ENCODE assay signal across 20 cellular contexts in the genomic region with DNA sequence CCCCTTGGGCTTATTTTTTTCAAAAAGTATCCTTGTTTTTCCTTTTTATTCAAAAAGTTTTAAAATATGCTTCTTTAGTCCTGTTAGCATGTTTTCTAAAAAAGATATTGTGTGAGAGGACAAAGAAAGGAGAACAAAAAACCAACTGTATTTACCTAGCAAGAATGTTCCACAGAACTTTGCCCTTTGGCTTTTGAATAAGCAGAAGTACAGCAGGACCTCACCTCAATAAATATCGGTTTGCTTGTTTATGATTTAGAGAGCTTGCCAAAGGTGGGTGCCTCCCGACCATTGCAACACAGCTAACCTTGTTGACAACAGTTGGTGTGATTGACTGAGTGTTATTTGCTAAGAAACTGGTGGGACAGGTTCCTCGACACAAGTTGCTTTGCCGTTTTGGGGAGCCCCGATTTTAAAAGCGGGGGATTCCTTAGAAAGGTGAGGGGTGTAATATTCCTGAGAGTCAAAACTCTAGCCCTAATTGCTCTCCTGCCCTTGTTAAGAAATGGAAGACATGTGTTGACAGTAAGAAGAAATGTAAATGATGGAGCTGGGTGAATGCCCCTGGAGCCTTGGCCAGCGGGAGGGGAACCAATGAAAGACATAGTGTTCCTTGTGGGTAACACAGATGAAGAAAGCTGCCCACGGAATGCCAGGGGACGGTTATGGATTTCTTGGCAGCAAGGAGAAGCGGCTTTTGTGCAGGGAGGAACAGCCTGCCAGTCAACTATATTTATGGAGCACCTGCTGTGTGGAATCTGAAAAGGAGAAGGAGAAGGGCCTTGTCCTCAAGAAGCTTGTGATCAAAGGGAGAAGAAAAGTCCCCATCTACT. TPM values are rescaled to one million over a fixed set of nuclear protein-coding genes. Genes with fewer than 3 reads are reported as not detected.
A peak's percentile ranks its signal among the peaks of the same experiment; 100 is the strongest.
DNase-seq lines count a peak whose midpoint lies in the region; ATAC-seq, FAIRE-seq and TF ChIP-seq lines count a peak whose summit lies in the region.
"Had no signal": no experiment of that assay in that cellular context is flagged by ENCODE, and none has a peak within 500 bp of the region (broad histone marks: within the 10 kb centered on the region; RNA-seq: fewer than 3 reads in every experiment).

No MANE protein-coding gene starts in this region.

- H3K27me3 ChIP-seq in bronchial epithelial cell (ENCODE audit: control insufficient read depth, insufficient read depth, low read length), result no peaks in the 10 kb centered on the region
- H3K27me3 ChIP-seq: adrenal gland had no signal

- peaks cover 11 to 39% of the 10 kb centered on the region in 2 donors for H3K27me3 Mint-ChIP-seq in effector memory CD8-positive, alpha-beta T cell

- H3K9me3 Mint-ChIP-seq in effector memory CD8-positive, alpha-beta T cell, result no peaks in the 10 kb centered on the region
- H3K9me3 Mint-ChIP-seq: H9, IgD-negative memory B cell had no signal

- peak overlapping the region; percentile 95 for H3K27ac ChIP-seq in C4-2B
- H3K27ac ChIP-seq: adrenal gland had no signal

- H3K36me3 ChIP-seq in bronchial epithelial cell (ENCODE audit: control insufficient read depth, insufficient read depth, low read length), result no peaks in the 10 kb centered on the region
- H3K36me3 ChIP-seq: adrenal gland had no signal

- no peak overlapping the region for H3K4me3 ChIP-seq in bronchial epithelial cell (ENCODE audit: low read depth, low read length)
- H3K4me3 ChIP-seq: adrenal gland, skin epidermis had no signal

- no peak overlapping the region for H3K27ac Mint-ChIP-seq in effector memory CD8-positive, alpha-beta T cell
- H3K27ac Mint-ChIP-seq: activated CD8-positive, alpha-beta T cell treated with anti-CD3 and anti-CD28 coated beads, Interleukin-2, amount 10 ng/mL, durations not matched to agents 7 days and 5 days; H9 had no signal

- TF ChIP-seq CTCF in C4-2B (conservative IDR thresholded peaks at IDR 0.05) (no peak), bronchial epithelial cell (IDR thresholded peaks at IDR 0.05; ENCODE audit: insufficient read depth, low read length, severe bottlenecking) (no peak)

- H3K4me3 Mint-ChIP-seq in effector memory CD8-positive, alpha-beta T cell, result no peak overlapping the region
- H3K4me3 Mint-ChIP-seq: activated CD8-positive, alpha-beta T cell treated with anti-CD3 and anti-CD28 coated beads, Interleukin-2, amount 10 ng/mL, durations not matched to agents 7 days and 5 days; H9; IgD-negative memory B cell had no signal

- peaks cover 0 to 2% of the 10 kb centered on the region in 2 donors for H3K4me1 Mint-ChIP-seq in effector memory CD8-positive, alpha-beta T cell (ENCODE audit: low read depth in 2 of 2)

- no peaks in the 10 kb centered on the region for H3K36me3 Mint-ChIP-seq in effector memory CD8-positive, alpha-beta T cell (ENCODE audit: insufficient read depth)

- ATAC-seq in HG03108 (IDR thresholded peaks at IDR 0.05; ENCODE audit: unreplicated experiment), result no peak
- no peak for ATAC-seq in effector memory CD8-positive, alpha-beta T cell (replicated peaks)
- ATAC-seq: activated CD8-positive, alpha-beta T cell treated with anti-CD3 and anti-CD28 coated beads, Interleukin-2, amount 10 ng/mL, durations not matched to agents 7 days and 5 days; SK-N-SH treated with all-trans-retinoic acid at 6 μM for 48 hours had no signal

- peak; percentile 87 for DNase-seq in LoVo (ENCODE audit: low spot score)
- peak; percentile 40 for DNase-seq in bronchial epithelial cell (ENCODE audit: low read depth)
- DNase-seq in myocyte (ENCODE audit: low read depth), result peak; percentile 50
- no peak for DNase-seq in DMS79 (lab: John Stamatoyannopoulos, UW)
- DNase-seq in NCI-H2081 treated with DMSO at 0.1 percent for 48 hours (lab: John Stamatoyannopoulos, UW), result no peak
- DNase-seq in effector memory CD8-positive, alpha-beta T cell, result no peak
- DNase-seq: activated CD8-positive, alpha-beta T cell treated with anti-CD3 and anti-CD28 coated beads, Interleukin-2, amount 10 ng/mL, durations not matched to agents 7 days and 5 days; adrenal gland; H9; NCI-H1105; stimulated activated naive CD4-positive, alpha-beta T cell had no signal

- FAIRE-seq in bronchial epithelial cell (lab: Jason Lieb, UNC), result no peak
- FAIRE-seq: D721Med, endothelial cell of umbilical vein, urothelium cell line had no signal

RNA-seq across cellular contexts. Expression of a gene that starts 13.7 kb away (rescaled TPM):
- total RNA-seq in bronchial epithelial cell, result not detected in 2 replicates
- 1.4 and 8.4 TPM in 2 replicates for total RNA-seq in myocyte
- polyA plus RNA-seq in myocyte (2012), result 12.5 TPM
- total RNA-seq: activated CD8-positive, alpha-beta T cell treated with anti-CD3 and anti-CD28 coated beads, Interleukin-2, amount 10 ng/mL, durations not matched to agents 7 days and 5 days; endothelial cell of umbilical vein; H9; mesenteric fat pad had no signal
- polyA plus RNA-seq: endothelial cell of umbilical vein, IgD-negative memory B cell had no signal

Comparison
In these comparisons a context has a peak if more than half of its experiments do, and no peak if none do; other contexts are left out.
1. DNase-seq: peak in LoVo (single experiment), bronchial epithelial cell (single experiment) and myocyte (single experiment); none in DMS79 (single experiment), NCI-H2081 treated with DMSO at 0.1 percent for 48 hours (single experiment) and effector memory CD8-positive, alpha-beta T cell (0 of 3).